In the genomic region with DNA sequence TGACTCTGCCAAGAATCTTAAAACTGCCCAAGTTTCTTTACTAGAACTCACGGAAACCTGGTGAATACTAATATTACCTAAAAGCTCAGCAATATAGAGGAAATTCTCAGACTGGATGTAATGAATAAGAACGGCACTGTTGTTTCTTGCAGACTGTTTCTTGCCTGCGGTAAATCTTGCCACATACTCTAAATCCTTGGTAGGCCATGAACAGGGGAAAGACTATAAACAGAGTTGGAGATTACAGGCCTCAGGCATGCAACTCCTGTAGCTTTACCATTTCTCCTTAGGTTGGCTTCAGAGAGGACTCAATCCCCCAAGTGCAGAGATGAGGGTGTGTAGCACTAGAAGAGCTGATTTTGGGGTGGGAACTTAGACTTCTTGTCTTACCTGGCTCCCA, we compare ENCODE assay signal across 11 cellular contexts. TPM values are rescaled to one million over a fixed set of nuclear protein-coding genes. Genes with fewer than 3 reads are reported as not detected.
A peak's percentile ranks its signal among the peaks of the same experiment; 100 is the strongest.
DNase-seq lines count a peak whose midpoint lies in the region; ATAC-seq, FAIRE-seq and TF ChIP-seq lines count a peak whose summit lies in the region.
"Had no signal": no experiment of that assay in that cellular context is flagged by ENCODE, and none has a peak within 500 bp of the region (broad histone marks: within the 10 kb centered on the region; RNA-seq: fewer than 3 reads in every experiment).

No MANE protein-coding gene starts in this region.

- no peak for TF ChIP-seq CTCF in A549 (IDR thresholded peaks at IDR 0.05)

- H3K4me3 Mint-ChIP-seq in central memory CD8-positive, alpha-beta T cell: peak overlapping the region; percentile 91
- H3K4me3 Mint-ChIP-seq in naive B cell: peak overlapping the region; percentile 89 to 100 (median 98)

- H3K36me3 ChIP-seq in HUES64 (ENCODE audit: insufficient read depth, low read length): no peaks in the 10 kb centered on the region

- TF ChIP-seq POLR2A in A549 (IDR thresholded peaks at IDR 0.05; ENCODE audit: low read length): no peak

- H3K4me1 ChIP-seq in A549 (peaks cover 24% of the 10 kb centered on the region; the same call in 2 of the 3 replicates), HUES64 (ENCODE audit: insufficient read depth, low read length) (peaks cover 7% of the 10 kb centered on the region; the same call in 1 of the 2 replicates)

- H3K4me3 ChIP-seq in A549: peak overlapping the region; percentile 79; the same call in 1 of the 3 replicates
- peak overlapping the region; percentile 84 for H3K4me3 ChIP-seq in HUES64 (ENCODE audit: low read length)

- H3K27me3 Mint-ChIP-seq in central memory CD8-positive, alpha-beta T cell: no peaks in the 10 kb centered on the region
- no peaks in the 10 kb centered on the region for H3K27me3 Mint-ChIP-seq in naive B cell

- H3K4me2 ChIP-seq in A549: peak overlapping the region; percentile 99

- no peak overlapping the region for H3K27ac Mint-ChIP-seq in central memory CD8-positive, alpha-beta T cell (ENCODE audit: low read depth)
- peak overlapping the region in 1 of 6 donors; percentile 69 for H3K27ac Mint-ChIP-seq in naive B cell

- no peaks in the 10 kb centered on the region for H3K9me3 Mint-ChIP-seq in central memory CD8-positive, alpha-beta T cell
- no peaks in the 10 kb centered on the region for H3K9me3 Mint-ChIP-seq in naive B cell

- in situ Hi-C loops in KBM-7 (cut with MboI; ENCODE audit: low pct_unique_long_range_greater_than_20kb, low sequenced_read_pairs): no loop called here

- TF ChIP-seq RAD21 in A549 (conservative IDR thresholded peaks at IDR 0.05 in 1 of 2, IDR thresholded peaks at IDR 0.05 in 1 of 2): no peak

- DNase-seq in A549 (ENCODE audit: low read depth in 1 of 2, low spot score in 1 of 2) (no peak), naive B cell (no peak), NOMO-1 treated with dmso at 0.1 percent for 144 hours (lab: John Stamatoyannopoulos, UW; ENCODE audit: unreplicated experiment) (no peak), KBM-7 (no peak), NCI-H2107 treated with DMSO at 0.1 percent for 48 hours (lab: John Stamatoyannopoulos, UW; ENCODE audit: unreplicated experiment) (no peak)
- DNase-seq in central memory CD8-positive, alpha-beta T cell (ENCODE audit: low spot score in 2 of 2): no peak
- DNase-seq: activated naive CD4-positive, alpha-beta T cell; NCI-H345 had no signal

- FAIRE-seq in A549 (lab: Jason Lieb, UNC): no peak
- FAIRE-seq: urothelium cell line had no signal

- H3K27me3 ChIP-seq in HUES64 (ENCODE audit: insufficient read depth, low read length): no peaks in the 10 kb centered on the region

- peaks cover 14% of the 10 kb centered on the region for H3K36me3 Mint-ChIP-seq in central memory CD8-positive, alpha-beta T cell (ENCODE audit: insufficient read depth)
- no peaks in the 10 kb centered on the region for H3K36me3 Mint-ChIP-seq in naive B cell

- peaks cover 18% of the 10 kb centered on the region for H3K4me1 Mint-ChIP-seq in central memory CD8-positive, alpha-beta T cell
- peaks cover 27 to 35% (median 32%) of the 10 kb centered on the region in 3 donors for H3K4me1 Mint-ChIP-seq in naive B cell

- 94% methylated on average over 3 of the region's 3 CpGs for WGBS in A549 (ENCODE audit: missing lambda C conversion rate)
- 93% methylated on average over 3 of the region's 3 CpGs for WGBS in HUES64

- H3K9ac ChIP-seq in HUES64 (ENCODE audit: low read depth, low read length): peak overlapping the region; percentile 80

- POLR2A ChIA-PET in A549 (lab: Yijun Ruan, JAX): no interaction called here

- no peak for TF ChIP-seq EP300 in A549 (IDR thresholded peaks at IDR 0.05)

- ATAC-seq in A549 (no peak), naive B cell (ENCODE audit: low read depth in 2 of 2) (no peak), GM21619 (IDR thresholded peaks at IDR 0.05; ENCODE audit: unreplicated experiment) (no peak)
- no peak for ATAC-seq in central memory CD8-positive, alpha-beta T cell (replicated peaks; ENCODE audit: extremely low read depth, poor library complexity, severe bottlenecking)

- H3K9me3 ChIP-seq in A549 (no peaks in the 10 kb centered on the region), HUES64 (ENCODE audit: insufficient read depth, low read depth, low read length) (no peaks in the 10 kb centered on the region)

- CTCF ChIA-PET in A549 (lab: Yijun Ruan, JAX): interaction anchor here (0.6 to 2.0 kb wide), 3 partner anchors 9 to 422 kb away, joined by 4 to 7 read pairs (median 5); no protein-coding TSS in a partner anchor

- H3K27ac ChIP-seq in A549 (no peak overlapping the region), HUES64 (ENCODE audit: low read depth, low read length) (no peak overlapping the region)

TF ChIP-seq in A549, 52 proteins besides CTCF, POLR2A, EP300 and RAD21:
- TF ChIP-seq KDM1A (IDR thresholded peaks at IDR 0.05; ENCODE audit: low read depth): no peak
- TF ChIP-seq TP53 (CRISPR knock-in tag; IDR thresholded peaks at IDR 0.05): no peak
- no peak for TF ChIP-seq MAZ (IDR thresholded peaks at IDR 0.05; ENCODE audit: borderline replicate concordance, low read depth, low read length)
- no peak for TF ChIP-seq CHD2 (IDR thresholded peaks at IDR 0.05; ENCODE audit: low read length, partially characterized antibody)
- TF ChIP-seq, protein P1, sequence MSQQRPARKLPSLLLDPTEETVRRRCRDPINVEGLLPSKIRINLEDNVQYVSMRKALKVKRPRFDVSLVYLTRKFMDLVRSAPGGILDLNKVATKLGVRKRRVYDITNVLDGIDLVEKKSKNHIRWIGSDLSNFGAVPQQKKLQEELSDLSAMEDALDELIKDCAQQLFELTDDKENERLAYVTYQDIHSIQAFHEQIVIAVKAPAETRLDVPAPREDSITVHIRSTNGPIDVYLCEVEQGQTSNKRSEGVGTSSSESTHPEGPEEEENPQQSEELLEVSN (IDR thresholded peaks at IDR 0.05; ENCODE audit: borderline replicate concordance, low read depth): no peak
- TF ChIP-seq POLR2AphosphoS2 (conservative IDR thresholded peaks at IDR 0.05; ENCODE audit: low read length): no peak
- no peak for TF ChIP-seq CBX8 (IDR thresholded peaks at IDR 0.05)
- TF ChIP-seq, protein P2, sequence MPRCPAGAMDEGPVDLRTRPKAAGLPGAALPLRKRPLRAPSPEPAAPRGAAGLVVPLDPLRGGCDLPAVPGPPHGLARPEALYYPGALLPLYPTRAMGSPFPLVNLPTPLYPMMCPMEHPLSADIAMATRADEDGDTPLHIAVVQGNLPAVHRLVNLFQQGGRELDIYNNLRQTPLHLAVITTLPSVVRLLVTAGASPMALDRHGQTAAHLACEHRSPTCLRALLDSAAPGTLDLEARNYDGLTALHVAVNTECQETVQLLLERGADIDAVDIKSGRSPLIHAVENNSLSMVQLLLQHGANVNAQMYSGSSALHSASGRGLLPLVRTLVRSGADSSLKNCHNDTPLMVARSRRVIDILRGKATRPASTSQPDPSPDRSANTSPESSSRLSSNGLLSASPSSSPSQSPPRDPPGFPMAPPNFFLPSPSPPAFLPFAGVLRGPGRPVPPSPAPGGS (IDR thresholded peaks at IDR 0.05): no peak
- no peak for TF ChIP-seq HOXB13 (CRISPR knock-in tag; IDR thresholded peaks at IDR 0.05; ENCODE audit: low read depth)
- TF ChIP-seq SMC3 (IDR thresholded peaks at IDR 0.05): no peak
- no peak for TF ChIP-seq HDAC2 (IDR thresholded peaks at IDR 0.05)
- TF ChIP-seq GATA3 (IDR thresholded peaks at IDR 0.05; ENCODE audit: borderline replicate concordance): no peak
- no peak for TF ChIP-seq JUN (IDR thresholded peaks at IDR 0.05)

RNA-seq across cellular contexts. Expression of a gene that starts 1.1 kb away (rescaled TPM):
- polyA plus RNA-seq in A549 (2011; rRNA removed) (8.1 and 8.6 TPM in 2 replicates), A549 (2017; fragmentation: RNase III; extraction: RNeasy Plus Mini Kit Qiagen cat#74134 plus additional on column Dnase treatment) (2.4 to 3.3 TPM (median 2.4 TPM) in 3 replicates), naive B cell (ENCODE audit: low read depth in 6 of 6) (10 to 100 TPM; 14.5 to 24.3 (median 20.6) TPM)
- polyA plus RNA-seq in A549 (2012; cell fraction: cytosol; rRNA removed): 1.9 and 2.6 TPM in 2 replicates
- polyA plus RNA-seq in A549 (2012; cell fraction: nucleus; rRNA removed): 1.00 and 1.6 TPM in 2 replicates
- 9.8 and 11.3 TPM in 2 replicates for polyA minus RNA-seq in A549 (2011; rRNA and poly(A)+ RNA removed)
- polyA plus RNA-seq in HUES64 (2013, experiment 1 of 2): 11.5 TPM
- polyA plus RNA-seq in HUES64 (2013, experiment 2 of 2): 12.9 TPM

RNA-seq across cellular contexts. Expression of a gene that starts 1.6 kb away (rescaled TPM):
- polyA plus RNA-seq in A549 (2011; rRNA removed) (10.0 and 10.8 TPM in 2 replicates), A549 (2017; fragmentation: RNase III; extraction: RNeasy Plus Mini Kit Qiagen cat#74134 plus additional on column Dnase treatment) (7.7 to 9.3 TPM (median 9.3 TPM) in 3 replicates), naive B cell (ENCODE audit: low read depth in 6 of 6) (10 to 100 TPM in 5 of 6 donors, 1 to 10 TPM in 1; 7.4 to 19.1 (median 11.9) TPM)
- 4.6 and 6.0 TPM in 2 replicates for polyA plus RNA-seq in A549 (2012; cell fraction: cytosol; rRNA removed)
- 1.3 and 2.5 TPM in 2 replicates for polyA plus RNA-seq in A549 (2012; cell fraction: nucleus; rRNA removed)
- polyA minus RNA-seq in A549 (2011; rRNA and poly(A)+ RNA removed): 5.4 and 6.6 TPM in 2 replicates
- 7.5 TPM for polyA plus RNA-seq in HUES64 (2013, experiment 1 of 2)
- polyA plus RNA-seq in HUES64 (2013, experiment 2 of 2): 9.1 TPM
